ENCODE assay signal across 17 cellular contexts in the genomic region with DNA sequence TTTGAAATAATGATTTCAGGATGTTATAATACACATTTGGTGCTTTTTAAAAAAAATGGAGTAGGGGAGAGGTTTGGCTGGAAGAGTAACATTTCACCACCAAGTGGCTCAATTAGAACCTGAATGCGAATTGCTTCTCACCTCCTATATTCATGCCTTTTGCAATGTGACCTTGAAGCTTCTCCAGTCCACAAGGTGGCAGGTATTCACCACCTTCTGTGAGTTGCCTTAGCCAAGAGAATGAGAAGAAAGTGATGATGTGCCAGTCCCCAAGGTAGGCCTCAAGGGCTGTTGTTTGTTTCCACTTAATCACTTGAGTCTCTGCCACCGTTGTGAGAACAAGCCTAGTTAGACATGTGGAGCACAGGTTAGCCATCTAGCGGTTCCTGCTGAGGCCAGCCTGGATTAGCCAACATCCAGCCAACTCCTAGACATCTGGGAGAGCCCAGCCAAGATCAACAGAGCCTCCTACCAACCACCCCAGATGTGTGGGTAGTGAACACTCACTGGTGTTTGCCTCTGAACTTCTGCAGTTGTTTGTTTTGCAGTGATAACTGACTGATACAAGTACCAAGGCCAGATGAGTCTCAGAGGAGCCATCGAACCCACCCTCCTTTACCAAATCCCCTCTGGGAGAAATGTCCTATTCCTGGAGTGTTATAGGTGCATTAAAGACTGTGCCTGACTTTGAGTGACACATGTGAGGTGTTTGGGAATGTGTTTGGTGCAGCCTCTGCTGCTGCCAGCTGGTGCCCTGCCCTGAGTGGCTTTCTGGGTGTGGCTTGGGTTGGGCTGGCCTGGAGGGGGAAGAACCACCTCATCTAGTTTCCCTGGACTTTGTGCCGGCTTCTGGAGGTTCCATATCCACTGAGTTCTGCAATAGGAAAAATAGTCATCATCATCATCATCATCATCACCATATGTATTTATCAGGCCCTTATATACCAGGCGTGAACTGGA.
DNase-seq lines count a peak whose midpoint lies in the region; ATAC-seq, FAIRE-seq and TF ChIP-seq lines count a peak whose summit lies in the region.
"Had no signal": no experiment of that assay in that cellular context is flagged by ENCODE, and none has a peak within 500 bp of the region (broad histone marks: within the 10 kb centered on the region; RNA-seq: fewer than 3 reads in every experiment).

No MANE protein-coding gene starts in this region.

- H3K9ac ChIP-seq in Karpas-422 (ENCODE audit: low read length) = no peak overlapping the region

- POLR2A ChIA-PET in activated CD8-positive, alpha-beta T cell treated with anti-CD3 and anti-CD28 coated beads for 36 hours (lab: Charles Lee) = no interaction called here

- no peaks in the 10 kb centered on the region for H3K9me2 ChIP-seq in Karpas-422 (replicated peaks; ENCODE audit: insufficient read depth, low read length)

- no peaks in the 10 kb centered on the region for H4K20me1 ChIP-seq in Karpas-422 (ENCODE audit: insufficient read depth, low read depth, low read length)

- no peak overlapping the region for H3K4me3 Mint-ChIP-seq in activated CD8-positive, alpha-beta T cell treated with anti-CD3 and anti-CD28 coated beads for 36 hours
- H3K4me3 Mint-ChIP-seq: activated B cell treated with CpG ODN at 0.5 μM for 24 hours had no signal

- no peaks in the 10 kb centered on the region for H3K36me3 ChIP-seq in Karpas-422 (ENCODE audit: insufficient read depth, low read length)
- no peaks in the 10 kb centered on the region for H3K36me3 ChIP-seq in left lung
- no peaks in the 10 kb centered on the region for H3K36me3 ChIP-seq in ascending aorta

- DNase-seq in NCI-H1436 (lab: John Stamatoyannopoulos, UW) (peak; percentile 1), NCI-H1436 treated with DMSO at 0.1 percent for 48 hours (lab: John Stamatoyannopoulos, UW) (no peak), Karpas-422 (peak; percentile 66), left lung (no peak), ascending aorta (ENCODE audit: low spot score in 2 of 2) (no peak), GM12892 (ENCODE audit: insufficient read length) (no peak)
- DNase-seq in activated CD8-positive, alpha-beta T cell treated with anti-CD3 and anti-CD28 coated beads for 36 hours = peak; percentile 20
- DNase-seq: 8988T, activated B cell treated with CpG ODN at 0.5 μM for 24 hours, hypothalamus, NCI-H1105, NCI-H774, nucleus accumbens had no signal

- no peaks in the 10 kb centered on the region for H3K9me3 Mint-ChIP-seq in activated CD8-positive, alpha-beta T cell treated with anti-CD3 and anti-CD28 coated beads for 36 hours

- H3K27me3 ChIP-seq in Karpas-422 (ENCODE audit: low read length) (no peaks in the 10 kb centered on the region), left lung (no peaks in the 10 kb centered on the region), ascending aorta (no peaks in the 10 kb centered on the region)

- no peaks in the 10 kb centered on the region for H3K4me1 Mint-ChIP-seq in activated CD8-positive, alpha-beta T cell treated with anti-CD3 and anti-CD28 coated beads for 36 hours (ENCODE audit: low read depth)
- H3K4me1 Mint-ChIP-seq: activated B cell treated with CpG ODN at 0.5 μM for 24 hours had no signal

- H2AFZ ChIP-seq in Karpas-422 (ENCODE audit: low read length) = no peak overlapping the region

- no peaks in the 10 kb centered on the region for H3K36me3 Mint-ChIP-seq in activated CD8-positive, alpha-beta T cell treated with anti-CD3 and anti-CD28 coated beads for 36 hours (ENCODE audit: low read depth)

- CTCF ChIA-PET in activated CD8-positive, alpha-beta T cell treated with anti-CD3 and anti-CD28 coated beads for 36 hours (lab: Charles Lee) = no interaction called here

- H3K9me3 ChIP-seq in Karpas-422 (ENCODE audit: low read length) (no peaks in the 10 kb centered on the region), left lung (no peaks in the 10 kb centered on the region), ascending aorta (no peaks in the 10 kb centered on the region)

- ATAC-seq in activated CD8-positive, alpha-beta T cell treated with anti-CD3 and anti-CD28 coated beads for 36 hours = peak; percentile 56
- ATAC-seq in left lung (peak; percentile 51), HG03097 (IDR thresholded peaks at IDR 0.05; ENCODE audit: low FRiP score, unreplicated experiment) (no peak)

- no peak overlapping the region for H3K27ac Mint-ChIP-seq in activated CD8-positive, alpha-beta T cell treated with anti-CD3 and anti-CD28 coated beads for 36 hours
- H3K27ac Mint-ChIP-seq: activated B cell treated with CpG ODN at 0.5 μM for 24 hours had no signal

- no peak for TF ChIP-seq CTCF in activated CD8-positive, alpha-beta T cell treated with anti-CD3 and anti-CD28 coated beads for 36 hours (IDR thresholded peaks at IDR 0.05)
- TF ChIP-seq CTCF in left lung (IDR thresholded peaks at IDR 0.05) (no peak), ascending aorta (IDR thresholded peaks at IDR 0.05) (no peak)

- no peak overlapping the region for H3K4me2 ChIP-seq in Karpas-422 (ENCODE audit: low read depth, low read length, poor library complexity, severe bottlenecking)

- H3K27me3 Mint-ChIP-seq in activated CD8-positive, alpha-beta T cell treated with anti-CD3 and anti-CD28 coated beads for 36 hours = peaks cover 2% of the 10 kb centered on the region
- H3K27me3 Mint-ChIP-seq: activated B cell treated with CpG ODN at 0.5 μM for 24 hours had no signal

- no peaks in the 10 kb centered on the region for H3K4me1 ChIP-seq in Karpas-422 (ENCODE audit: low read length)
- no peaks in the 10 kb centered on the region for H3K4me1 ChIP-seq in left lung
- no peaks in the 10 kb centered on the region for H3K4me1 ChIP-seq in ascending aorta

- no peaks in the 10 kb centered on the region for H3K79me2 ChIP-seq in Karpas-422 (ENCODE audit: low read length)

- no peak overlapping the region for H3K4me3 ChIP-seq in Karpas-422 (ENCODE audit: low read length)
- no peak overlapping the region for H3K4me3 ChIP-seq in left lung
- no peak overlapping the region for H3K4me3 ChIP-seq in ascending aorta
- H3K4me3 ChIP-seq: lung, skin epidermis had no signal

- H3K27ac ChIP-seq in Karpas-422 (ENCODE audit: low read length) (no peak overlapping the region), left lung (no peak overlapping the region), ascending aorta (no peak overlapping the region)
- H3K27ac ChIP-seq: HL-60, skin epidermis had no signal

- TF ChIP-seq POLR2A in GM12892 (IDR thresholded peaks at IDR 0.05; ENCODE audit: low read depth, low read length) = no peak

- no peak for FAIRE-seq in GM12892 (lab: Jason Lieb, UNC)

- intact Hi-C loops in activated CD8-positive, alpha-beta T cell treated with anti-CD3 and anti-CD28 coated beads for 36 hours (cut with micrococcal nuclease) = no loop called here
- intact Hi-C loops in left lung (cut with DNase I) = no loop called here
- intact Hi-C loops in ascending aorta (cut with DNase I) = no loop called here

Comparison
In these comparisons a context has a peak if more than half of its experiments do, and no peak if none do; other contexts are left out.
1. DNase-seq: peak in NCI-H1436 (single experiment), Karpas-422 (single experiment) and activated CD8-positive, alpha-beta T cell treated with anti-CD3 and anti-CD28 coated beads for 36 hours (single experiment); none in NCI-H1436 treated with DMSO at 0.1 percent for 48 hours (single experiment), left lung (0 of 2), ascending aorta (0 of 2) and GM12892 (single experiment).